In genomic region chr17:21177854-21178600, GRCh38 we compare ENCODE assay signal across 17 cellular contexts. TPM values are rescaled to one million over a fixed set of nuclear protein-coding genes. Genes with fewer than 3 reads are reported as not detected.
A peak's percentile ranks its signal among the peaks of the same experiment; 100 is the strongest.
DNase-seq lines count a peak whose midpoint lies in the region; ATAC-seq, FAIRE-seq and TF ChIP-seq lines count a peak whose summit lies in the region.
"Had no signal": no experiment of that assay in that cellular context is flagged by ENCODE, and none has a peak within 500 bp of the region (broad histone marks: within the 10 kb centered on the region; RNA-seq: fewer than 3 reads in every experiment).

No MANE protein-coding gene starts in this region.

- H3K9me3 ChIP-seq in SK-N-SH (no peaks in the 10 kb centered on the region), tibial artery (no peaks in the 10 kb centered on the region)
- H3K9me3 ChIP-seq: Caco-2, SJSA1 had no signal

- H3K9me2 ChIP-seq in SK-N-SH: no peaks in the 10 kb centered on the region

- H3K27ac ChIP-seq in SK-N-SH (ENCODE audit: low read depth in 2 of 2, low read length in 1 of 2) (no peak overlapping the region), tibial artery (no peak overlapping the region)
- H3K27ac ChIP-seq: 22Rv1, C4-2B, SJSA1 had no signal

- no peak overlapping the region for H2AFZ ChIP-seq in SK-N-SH (ENCODE audit: low read depth)

- POLR2A ChIA-PET in SK-N-SH (lab: Yijun Ruan, JAX): no interaction called here

- no peaks in the 10 kb centered on the region for H4K20me1 ChIP-seq in SK-N-SH (ENCODE audit: insufficient read depth)

- no peak for ATAC-seq in SK-N-SH treated with all-trans-retinoic acid at 6 μM for 48 hours

- DNase-seq in SK-N-SH (peak; percentile 8), HTR-8/SVneo (ENCODE audit: insufficient read length, low spot score) (no peak), islet precursor cell (peak; percentile 50), tibial artery (peak; percentile 2 to 40), NCI-H82 treated with DMSO at 0.1 percent for 48 hours (lab: John Stamatoyannopoulos, UW; ENCODE audit: unreplicated experiment) (no peak), AML-193 (lab: John Stamatoyannopoulos, UW) (no peak), HT-29 (ENCODE audit: low spot score) (no peak)
- DNase-seq: Caco-2, NCI-H146, NCI-H2107, NCI-H226, NCI-H526 treated with DMSO at 0.1 percent for 48 hours had no signal

- TF ChIP-seq CTCF in SK-N-SH (IDR thresholded peaks at IDR 0.05) (no peak), tibial artery (IDR thresholded peaks at IDR 0.05) (no peak)

- no peak overlapping the region for H3K4me2 ChIP-seq in SK-N-SH

- CTCF ChIA-PET in SK-N-SH (lab: Yijun Ruan, JAX): interaction anchor here (1.2 kb wide), 2 partner anchors 9 to 49 kb away, joined by 4 read pairs; no protein-coding TSS in a partner anchor

- peak; percentile 83 for FAIRE-seq in HTR-8/SVneo (lab: Jason Lieb, UNC)
- FAIRE-seq: GM18507 had no signal

- no peaks in the 10 kb centered on the region for H3F3A ChIP-seq in SK-N-SH (replicated peaks; ENCODE audit: insufficient read depth)

- H3K9ac ChIP-seq in SK-N-SH: no peak overlapping the region

- no peak for TF ChIP-seq RAD21 in SK-N-SH (IDR thresholded peaks at IDR 0.05; ENCODE audit: low read length)

- no peaks in the 10 kb centered on the region for H3K4me1 ChIP-seq in SK-N-SH (ENCODE audit: control insufficient read depth in 1 of 2, insufficient read depth in 2 of 2, low read depth in 1 of 2, low read length in 1 of 2)
- peaks cover 0 to 22% (median 14%) of the 10 kb centered on the region in 4 donors for H3K4me1 ChIP-seq in tibial artery
- H3K4me1 ChIP-seq: Caco-2, SJSA1 had no signal

- 83% methylated on average over 7 of the region's 13 CpGs for WGBS in SK-N-SH (ENCODE audit: low lambda C conversion rate)

- H3K36me3 ChIP-seq in SK-N-SH (replicated peaks in 1 of 2; ENCODE audit: control insufficient read depth in 1 of 2, insufficient read depth in 2 of 2, low read length in 1 of 2) (no peaks in the 10 kb centered on the region), tibial artery (peaks cover 0 to 32% (median 5%) of the 10 kb centered on the region in 3 donors)
- H3K36me3 ChIP-seq: SJSA1 had no signal

- H3K79me2 ChIP-seq in SK-N-SH (ENCODE audit: insufficient read depth): no peaks in the 10 kb centered on the region

- intact Hi-C loops in tibial artery (cut with DNase I; ENCODE audit: low total_unique reads): no loop called here

- H3K4me3 ChIP-seq in SK-N-SH (ENCODE audit: low read depth in 2 of 2, low read length in 1 of 2) (no peak overlapping the region), tibial artery (no peak overlapping the region)
- H3K4me3 ChIP-seq: SJSA1 had no signal

- H3K27me3 ChIP-seq in SK-N-SH (ENCODE audit: insufficient read depth) (no peaks in the 10 kb centered on the region), tibial artery (no peaks in the 10 kb centered on the region)
- H3K27me3 ChIP-seq: SJSA1 had no signal

- TF ChIP-seq EP300 in SK-N-SH (IDR thresholded peaks at IDR 0.05; ENCODE audit: borderline replicate concordance in 1 of 2, low read depth in 1 of 2, low read length in 1 of 2): no peak

TF ChIP-seq in SK-N-SH, 30 proteins besides CTCF, POLR2A, EP300 and RAD21:
- TF ChIP-seq MEF2A (IDR thresholded peaks at IDR 0.05; ENCODE audit: borderline replicate concordance, low read depth): no peak
- TF ChIP-seq USF2 (IDR thresholded peaks at IDR 0.05; ENCODE audit: borderline replicate concordance, low read depth, low read length): no peak
- no peak for TF ChIP-seq FOXM1 (IDR thresholded peaks at IDR 0.05; ENCODE audit: low read depth)
- TF ChIP-seq RCOR1 (IDR thresholded peaks at IDR 0.05; ENCODE audit: low read length): no peak
- no peak for TF ChIP-seq RXRA (IDR thresholded peaks at IDR 0.05; ENCODE audit: borderline replicate concordance, low read depth)

TF ChIP-seq in SK-N-SH treated with all-trans-retinoic acid at 6 μM for 48 hours, 23 proteins besides CTCF, POLR2A, EP300 and RAD21:
- TF ChIP-seq PPARA (CRISPR knock-in tag; IDR thresholded peaks at IDR 0.05; ENCODE audit: borderline replicate concordance) (no peak), GLIS3 (CRISPR knock-in tag; IDR thresholded peaks at IDR 0.05) (no peak), ZNF8 (CRISPR knock-in tag; IDR thresholded peaks at IDR 0.05) (no peak), ESRRG (CRISPR knock-in tag; IDR thresholded peaks at IDR 0.05) (no peak), OSR1 (CRISPR knock-in tag; IDR thresholded peaks at IDR 0.05) (no peak), TCF4 (CRISPR knock-in tag; IDR thresholded peaks at IDR 0.05; ENCODE audit: borderline replicate concordance) (no peak), ZFP30 (CRISPR knock-in tag; IDR thresholded peaks at IDR 0.05) (no peak), SNAI2 (CRISPR knock-in tag; IDR thresholded peaks at IDR 0.05) (no peak), ZNF70 (CRISPR knock-in tag; IDR thresholded peaks at IDR 0.05) (no peak), BACH2 (CRISPR knock-in tag; IDR thresholded peaks at IDR 0.05; ENCODE audit: borderline replicate concordance) (no peak), ZFP3 (CRISPR knock-in tag; IDR thresholded peaks at IDR 0.05) (no peak)
- TF ChIP-seq, protein P1, sequence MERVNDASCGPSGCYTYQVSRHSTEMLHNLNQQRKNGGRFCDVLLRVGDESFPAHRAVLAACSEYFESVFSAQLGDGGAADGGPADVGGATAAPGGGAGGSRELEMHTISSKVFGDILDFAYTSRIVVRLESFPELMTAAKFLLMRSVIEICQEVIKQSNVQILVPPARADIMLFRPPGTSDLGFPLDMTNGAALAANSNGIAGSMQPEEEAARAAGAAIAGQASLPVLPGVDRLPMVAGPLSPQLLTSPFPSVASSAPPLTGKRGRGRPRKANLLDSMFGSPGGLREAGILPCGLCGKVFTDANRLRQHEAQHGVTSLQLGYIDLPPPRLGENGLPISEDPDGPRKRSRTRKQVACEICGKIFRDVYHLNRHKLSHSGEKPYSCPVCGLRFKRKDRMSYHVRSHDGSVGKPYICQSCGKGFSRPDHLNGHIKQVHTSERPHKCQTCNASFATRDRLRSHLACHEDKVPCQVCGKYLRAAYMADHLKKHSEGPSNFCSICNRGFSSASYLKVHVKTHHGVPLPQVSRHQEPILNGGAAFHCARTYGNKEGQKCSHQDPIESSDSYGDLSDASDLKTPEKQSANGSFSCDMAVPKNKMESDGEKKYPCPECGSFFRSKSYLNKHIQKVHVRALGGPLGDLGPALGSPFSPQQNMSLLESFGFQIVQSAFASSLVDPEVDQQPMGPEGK (CRISPR knock-in tag; IDR thresholded peaks at IDR 0.05; ENCODE audit: borderline replicate concordance): no peak
- TF ChIP-seq, protein P2, sequence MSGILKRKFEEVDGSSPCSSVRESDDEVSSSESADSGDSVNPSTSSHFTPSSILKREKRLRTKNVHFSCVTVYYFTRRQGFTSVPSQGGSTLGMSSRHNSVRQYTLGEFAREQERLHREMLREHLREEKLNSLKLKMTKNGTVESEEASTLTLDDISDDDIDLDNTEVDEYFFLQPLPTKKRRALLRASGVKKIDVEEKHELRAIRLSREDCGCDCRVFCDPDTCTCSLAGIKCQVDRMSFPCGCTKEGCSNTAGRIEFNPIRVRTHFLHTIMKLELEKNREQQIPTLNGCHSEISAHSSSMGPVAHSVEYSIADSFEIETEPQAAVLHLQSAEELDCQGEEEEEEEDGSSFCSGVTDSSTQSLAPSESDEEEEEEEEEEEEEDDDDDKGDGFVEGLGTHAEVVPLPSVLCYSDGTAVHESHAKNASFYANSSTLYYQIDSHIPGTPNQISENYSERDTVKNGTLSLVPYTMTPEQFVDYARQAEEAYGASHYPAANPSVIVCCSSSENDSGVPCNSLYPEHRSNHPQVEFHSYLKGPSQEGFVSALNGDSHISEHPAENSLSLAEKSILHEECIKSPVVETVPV (CRISPR knock-in tag; IDR thresholded peaks at IDR 0.05): no peak
- TF ChIP-seq, protein P3, sequence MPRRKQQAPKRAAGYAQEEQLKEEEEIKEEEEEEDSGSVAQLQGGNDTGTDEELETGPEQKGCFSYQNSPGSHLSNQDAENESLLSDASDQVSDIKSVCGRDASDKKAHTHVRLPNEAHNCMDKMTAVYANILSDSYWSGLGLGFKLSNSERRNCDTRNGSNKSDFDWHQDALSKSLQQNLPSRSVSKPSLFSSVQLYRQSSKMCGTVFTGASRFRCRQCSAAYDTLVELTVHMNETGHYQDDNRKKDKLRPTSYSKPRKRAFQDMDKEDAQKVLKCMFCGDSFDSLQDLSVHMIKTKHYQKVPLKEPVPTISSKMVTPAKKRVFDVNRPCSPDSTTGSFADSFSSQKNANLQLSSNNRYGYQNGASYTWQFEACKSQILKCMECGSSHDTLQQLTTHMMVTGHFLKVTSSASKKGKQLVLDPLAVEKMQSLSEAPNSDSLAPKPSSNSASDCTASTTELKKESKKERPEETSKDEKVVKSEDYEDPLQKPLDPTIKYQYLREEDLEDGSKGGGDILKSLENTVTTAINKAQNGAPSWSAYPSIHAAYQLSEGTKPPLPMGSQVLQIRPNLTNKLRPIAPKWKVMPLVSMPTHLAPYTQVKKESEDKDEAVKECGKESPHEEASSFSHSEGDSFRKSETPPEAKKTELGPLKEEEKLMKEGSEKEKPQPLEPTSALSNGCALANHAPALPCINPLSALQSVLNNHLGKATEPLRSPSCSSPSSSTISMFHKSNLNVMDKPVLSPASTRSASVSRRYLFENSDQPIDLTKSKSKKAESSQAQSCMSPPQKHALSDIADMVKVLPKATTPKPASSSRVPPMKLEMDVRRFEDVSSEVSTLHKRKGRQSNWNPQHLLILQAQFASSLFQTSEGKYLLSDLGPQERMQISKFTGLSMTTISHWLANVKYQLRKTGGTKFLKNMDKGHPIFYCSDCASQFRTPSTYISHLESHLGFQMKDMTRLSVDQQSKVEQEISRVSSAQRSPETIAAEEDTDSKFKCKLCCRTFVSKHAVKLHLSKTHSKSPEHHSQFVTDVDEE (CRISPR knock-in tag; IDR thresholded peaks at IDR 0.05): no peak

RNA-seq across cellular contexts. Expression of gene TMEM11, which starts 35.9 kb away (rescaled TPM):
- polyA plus RNA-seq in SK-N-SH (2012; rRNA removed): 43.8 and 52.3 TPM in 2 replicates
- polyA plus RNA-seq in SK-N-SH (2012; cell fraction: cytosol; rRNA removed): 32.1 and 35.3 TPM in 2 replicates
- polyA plus RNA-seq in SK-N-SH (2012; cell fraction: nucleus; rRNA removed): 26.9 and 31.2 TPM in 2 replicates
- 34.1 and 36.5 TPM in 2 replicates for total RNA-seq in HT-29 (2014; rRNA removed; shearing (Covaris generic))

RNA-seq across cellular contexts. Expression of gene DHRS7B, which starts 51.3 kb away (rescaled TPM):
- polyA plus RNA-seq in SK-N-SH (2012; rRNA removed): 17.8 and 24.2 TPM in 2 replicates
- 9.8 and 11.1 TPM in 2 replicates for polyA plus RNA-seq in SK-N-SH (2012; cell fraction: cytosol; rRNA removed)
- polyA plus RNA-seq in SK-N-SH (2012; cell fraction: nucleus; rRNA removed): 15.4 and 17.0 TPM in 2 replicates
- total RNA-seq in HT-29 (2014; rRNA removed; shearing (Covaris generic)): 24.5 and 26.9 TPM in 2 replicates

Comparison
In these comparisons a context has a peak if more than half of its experiments do, and no peak if none do; other contexts are left out.
1. DNase-seq: peak in SK-N-SH (single experiment), islet precursor cell (single experiment) and tibial artery (2 of 2); none in HTR-8/SVneo (single experiment), NCI-H82 treated with DMSO at 0.1 percent for 48 hours (single experiment), AML-193 (0 of 2) and HT-29 (single experiment).